Comparison of ENCODE assay signal across 8 cellular contexts in genomic region chr1:174874337-174875053, GRCh38.
DNase-seq lines count a peak whose midpoint lies in the region; ATAC-seq and TF ChIP-seq lines count a peak whose summit lies in the region.

No MANE protein-coding gene starts in this region.

- H3K9me3 Mint-ChIP-seq in endothelial cell (ENCODE audit: unreplicated experiment): no peaks in the 10 kb centered on the region

- TF ChIP-seq EP300 in ovary (IDR thresholded peaks at IDR 0.05): no peak

- H3K9ac ChIP-seq in smooth muscle cell (ENCODE audit: low read depth): no peak overlapping the region

- H3K27ac ChIP-seq in smooth muscle cell (ENCODE audit: low read depth) (peak overlapping the region; percentile 45), ovary (no peak overlapping the region)

- peaks cover 17% of the 10 kb centered on the region for H3K4me1 Mint-ChIP-seq in endothelial cell (ENCODE audit: unreplicated experiment)

- intact Hi-C loops in ovary (cut with DNase I): no loop called here

- H3K4me1 ChIP-seq in smooth muscle cell (ENCODE audit: low read depth): peaks cover 36% of the 10 kb centered on the region
- H3K4me1 ChIP-seq in ovary (ENCODE audit: insufficient read depth): peaks cover 3% of the 10 kb centered on the region

- TF ChIP-seq CTCF in GM10266 (IDR thresholded peaks at IDR 0.05; ENCODE audit: control insufficient read depth, insufficient read depth, low read depth, missing control alignments): no peak
- no peak for TF ChIP-seq CTCF in endothelial cell (IDR thresholded peaks at IDR 0.05; ENCODE audit: unreplicated experiment)
- TF ChIP-seq CTCF in smooth muscle cell (IDR thresholded peaks at IDR 0.05; ENCODE audit: borderline replicate concordance, insufficient read depth, poor library complexity, severe bottlenecking): no peak
- TF ChIP-seq CTCF in ovary (IDR thresholded peaks at IDR 0.05): no peak

- H3K36me3 ChIP-seq in smooth muscle cell (ENCODE audit: low read depth) (no peaks in the 10 kb centered on the region), ovary (no peaks in the 10 kb centered on the region)

- H3K4me2 ChIP-seq in smooth muscle cell: peak overlapping the region; percentile 63

- 11% methylated on average over 11 of the region's 11 CpGs for WGBS in smooth muscle cell (ENCODE audit: low lambda C conversion rate)
- WGBS in ovary, 3 donors: 59 to 65% (median 62%) methylated on average over 11 of the region's 11 CpGs

- no peak overlapping the region for H2AFZ ChIP-seq in smooth muscle cell (ENCODE audit: low read depth)

- H3K36me3 Mint-ChIP-seq in endothelial cell (ENCODE audit: low read depth, unreplicated experiment): no peaks in the 10 kb centered on the region

- DNase-seq in GM10266 (ENCODE audit: extremely low spot score): peak; percentile 33
- DNase-seq in MV-4-11 (lab: John Stamatoyannopoulos, UW): peak; percentile 32
- peak; percentile 12 for DNase-seq in endothelial cell (ENCODE audit: low spot score)
- DNase-seq in smooth muscle cell (lab: John Stamatoyannopoulos, UW; ENCODE audit: unreplicated experiment): no peak
- DNase-seq in ovary: no peak
- DNase-seq in central memory CD4-positive, alpha-beta T cell: no peak
- no peak for DNase-seq in effector CD4-positive, alpha-beta T cell

- no peak overlapping the region for H3K27ac Mint-ChIP-seq in endothelial cell (ENCODE audit: unreplicated experiment)

- no peak for TF ChIP-seq POLR2A in ovary (IDR thresholded peaks at IDR 0.05)

- ATAC-seq in GM19463 (IDR thresholded peaks at IDR 0.05; ENCODE audit: unreplicated experiment): peak; percentile 75

- H3F3A ChIP-seq in smooth muscle cell (ENCODE audit: low read depth): no peaks in the 10 kb centered on the region

- H4K20me1 ChIP-seq in smooth muscle cell (ENCODE audit: low read depth): no peaks in the 10 kb centered on the region

- no peaks in the 10 kb centered on the region for H3K27me3 Mint-ChIP-seq in endothelial cell (ENCODE audit: unreplicated experiment)

- peak overlapping the region; percentile 25 for H3K4me3 ChIP-seq in smooth muscle cell
- no peak overlapping the region for H3K4me3 ChIP-seq in ovary

- H3K27me3 ChIP-seq in smooth muscle cell (ENCODE audit: low read depth): peaks cover 6% of the 10 kb centered on the region
- no peaks in the 10 kb centered on the region for H3K27me3 ChIP-seq in ovary

- H3K4me3 Mint-ChIP-seq in endothelial cell (ENCODE audit: unreplicated experiment): peak overlapping the region; percentile 83

- H3K9me3 ChIP-seq in smooth muscle cell (replicated peaks; ENCODE audit: low read depth): no peaks in the 10 kb centered on the region
- H3K9me3 ChIP-seq in ovary: no peaks in the 10 kb centered on the region

- no peaks in the 10 kb centered on the region for H3K79me2 ChIP-seq in smooth muscle cell (ENCODE audit: low read depth)

Comparison
In these comparisons a context has a peak if more than half of its experiments do, and no peak if none do; other contexts are left out.
1. DNase-seq: peak in GM10266 (single experiment), MV-4-11 (single experiment) and endothelial cell (single experiment); none in smooth muscle cell (single experiment), ovary (0 of 5), central memory CD4-positive, alpha-beta T cell (single experiment) and effector CD4-positive, alpha-beta T cell (single experiment).